1 cellular context compared by ENCODE assay signal in genomic region chr2:231041061-231041689, GRCh38.
TF ChIP-seq lines count a peak whose summit lies in the region.

No MANE protein-coding gene starts in this region.

TF ChIP-seq in HepG2, 621 proteins besides CTCF, POLR2A, EP300 and RAD21 (continued from another document and continues in another):
- TF ChIP-seq TFDP1 (CRISPR knock-in tag; IDR thresholded peaks at IDR 0.05; ENCODE audit: borderline replicate concordance) (no peak), ZMAT3 (CRISPR knock-in tag; conservative IDR thresholded peaks at IDR 0.05) (no peak), HOXA9 (CRISPR knock-in tag; IDR thresholded peaks at IDR 0.05; ENCODE audit: borderline replicate concordance) (no peak), ARID5B (CRISPR knock-in tag; IDR thresholded peaks at IDR 0.05) (no peak), ZFY (CRISPR knock-in tag; IDR thresholded peaks at IDR 0.05) (0 out of 2 replicates have a peak, but pooled peaks have one; percentile 8), ZZZ3 (CRISPR knock-in tag; IDR thresholded peaks at IDR 0.05; ENCODE audit: borderline replicate concordance) (no peak), CENPBD1 (CRISPR knock-in tag; IDR thresholded peaks at IDR 0.05; ENCODE audit: borderline replicate concordance, low read depth) (no peak), BATF2 (CRISPR knock-in tag; IDR thresholded peaks at IDR 0.05) (no peak), ZNF142 (CRISPR knock-in tag; IDR thresholded peaks at IDR 0.05) (no peak), RNF2 (conservative IDR thresholded peaks at IDR 0.05; ENCODE audit: low read depth) (no peak), ZNF44 (CRISPR knock-in tag; IDR thresholded peaks at IDR 0.05) (no peak), BCL6 (CRISPR knock-in tag; IDR thresholded peaks at IDR 0.05) (no peak), ZFP91 (CRISPR knock-in tag; IDR thresholded peaks at IDR 0.05; ENCODE audit: borderline replicate concordance) (0 out of 2 replicates have a peak, but pooled peaks have one; percentile 38), ZNF318 (CRISPR knock-in tag; IDR thresholded peaks at IDR 0.05) (no peak), NONO (IDR thresholded peaks at IDR 0.05) (no peak), NONO (CRISPR knock-in tag; conservative IDR thresholded peaks at IDR 0.05) (peak; percentile 68; the same call in 1 of the 2 replicates), DMAP1 (CRISPR knock-in tag; IDR thresholded peaks at IDR 0.05) (no peak), ZIK1 (CRISPR knock-in tag; IDR thresholded peaks at IDR 0.05; ENCODE audit: borderline replicate concordance, low read depth) (peak; percentile 58; the same call in 1 of the 2 replicates), ZNF746 (CRISPR knock-in tag; IDR thresholded peaks at IDR 0.05) (no peak), ZNF572 (CRISPR knock-in tag; IDR thresholded peaks at IDR 0.05) (0 out of 2 replicates have a peak, but pooled peaks have one; percentile 40), IRX3 (CRISPR knock-in tag; IDR thresholded peaks at IDR 0.05; ENCODE audit: borderline replicate concordance, low read depth) (no peak), ZNF607 (CRISPR knock-in tag; IDR thresholded peaks at IDR 0.05; ENCODE audit: borderline replicate concordance) (peak; percentile 19; the same call in 1 of the 2 replicates), ZNF574 (CRISPR knock-in tag; IDR thresholded peaks at IDR 0.05) (no peak), EED (CRISPR knock-in tag; IDR thresholded peaks at IDR 0.05) (no peak), ZBTB1 (CRISPR knock-in tag; IDR thresholded peaks at IDR 0.05; ENCODE audit: borderline replicate concordance) (no peak), ZNF501 (CRISPR knock-in tag; IDR thresholded peaks at IDR 0.05) (no peak), SIN3A (IDR thresholded peaks at IDR 0.05; ENCODE audit: borderline replicate concordance, low read depth, low read length) (no peak), ZFP36L2 (CRISPR knock-in tag; IDR thresholded peaks at IDR 0.05) (no peak), DPF2 (CRISPR knock-in tag; IDR thresholded peaks at IDR 0.05; ENCODE audit: borderline replicate concordance, low read depth) (no peak), ZNF749 (CRISPR knock-in tag; IDR thresholded peaks at IDR 0.05; ENCODE audit: borderline replicate concordance) (no peak), EEA1 (CRISPR knock-in tag; IDR thresholded peaks at IDR 0.05; ENCODE audit: borderline replicate concordance) (no peak)
